Comparison of ENCODE assay signal across 27 cellular contexts in the genomic region with DNA sequence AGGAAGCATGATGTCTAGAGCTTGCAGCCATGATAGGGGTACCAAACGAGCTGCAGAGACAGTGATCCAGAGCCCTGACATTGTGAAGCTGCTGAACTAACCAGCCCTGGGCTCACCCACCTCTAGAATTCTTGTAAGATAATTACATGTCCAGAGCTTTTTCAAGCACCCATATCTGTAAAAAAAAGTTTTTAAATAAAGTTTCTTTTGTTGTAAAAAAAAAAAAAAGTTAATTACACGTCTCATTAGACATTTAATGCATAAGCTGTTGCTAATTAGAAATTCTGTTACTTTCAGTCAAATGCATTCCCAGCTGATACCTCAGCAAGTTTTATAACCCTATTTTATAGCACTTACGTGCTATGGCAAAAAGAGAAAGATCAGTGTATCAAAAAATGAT.
"Had no signal": no experiment of that assay in that cellular context is flagged by ENCODE, and none has a peak within 500 bp of the region (broad histone marks: within the 10 kb centered on the region; RNA-seq: fewer than 3 reads in every experiment).

No MANE protein-coding gene starts in this region.

- H3K9me3 ChIP-seq: colonic mucosa, esophagus squamous epithelium, gastrocnemius medialis, heart right ventricle, left lung, lower lobe of right lung, mucosa of descending colon had no signal

- ATAC-seq: effector memory CD8-positive, alpha-beta T cell; esophagus mucosa; gastrocnemius medialis; heart right ventricle; left cardiac atrium; left lung; left ventricle myocardium superior; lower lobe of right lung; mucosa of descending colon had no signal

- DNase-seq: colonic mucosa; cortex of kidney; effector CD8-positive, alpha-beta T cell; effector memory CD8-positive, alpha-beta T cell; endodermal cell; erythroblast; esophagus squamous epithelium; foreskin fibroblast; foreskin melanocyte; gastrocnemius medialis; glutamatergic neuron; heart right ventricle; hippocampal formation; left cardiac atrium; left lung; left ventricle myocardium superior; lower lobe of right lung; mesenchymal stem cell; mucosa of descending colon; naive B cell had no signal

- H3K4me1 Mint-ChIP-seq: endodermal cell, naive B cell had no signal

- H3K4me1 ChIP-seq: colonic mucosa, esophagus squamous epithelium, left lung, lower lobe of right lung had no signal

- H3K27ac Mint-ChIP-seq: dendritic cell treated with granulocyte-macrophage colony-stimulating factor and Interleukin-4, amounts not matched to agents 40 ng/mL and 50 ng/mL, for 4 days; effector memory CD8-positive, alpha-beta T cell; endodermal cell; mesothelial cell of epicardium; naive B cell had no signal

- H3K4me3 Mint-ChIP-seq: dendritic cell treated with granulocyte-macrophage colony-stimulating factor and Interleukin-4, amounts not matched to agents 40 ng/mL and 50 ng/mL, for 4 days; effector memory CD8-positive, alpha-beta T cell; endodermal cell; mesothelial cell of epicardium; naive B cell had no signal

- H3K27ac ChIP-seq: colonic mucosa, epithelial cell of prostate, esophagus squamous epithelium, gastrocnemius medialis, heart right ventricle, left lung, lower lobe of right lung had no signal

- H3K4me3 ChIP-seq: colonic mucosa, esophagus squamous epithelium, gastrocnemius medialis, heart right ventricle, left lung, lower lobe of right lung, mucosa of descending colon had no signal

- H3K9me3 Mint-ChIP-seq: dendritic cell treated with granulocyte-macrophage colony-stimulating factor and Interleukin-4, amounts not matched to agents 40 ng/mL and 50 ng/mL, for 4 days; effector memory CD8-positive, alpha-beta T cell; endodermal cell; mesothelial cell of epicardium; naive B cell had no signal

- H3K27me3 Mint-ChIP-seq: dendritic cell treated with granulocyte-macrophage colony-stimulating factor and Interleukin-4, amounts not matched to agents 40 ng/mL and 50 ng/mL, for 4 days; effector memory CD8-positive, alpha-beta T cell; naive B cell had no signal

- FAIRE-seq: endometrium, islet of Langerhans, keratinocyte had no signal

- H3K27me3 ChIP-seq: colonic mucosa, esophagus squamous epithelium, gastrocnemius medialis, heart right ventricle, left lung had no signal

- H3K36me3 ChIP-seq: colonic mucosa had no signal
